15 cellular contexts compared by ENCODE assay signal in the genomic region with DNA sequence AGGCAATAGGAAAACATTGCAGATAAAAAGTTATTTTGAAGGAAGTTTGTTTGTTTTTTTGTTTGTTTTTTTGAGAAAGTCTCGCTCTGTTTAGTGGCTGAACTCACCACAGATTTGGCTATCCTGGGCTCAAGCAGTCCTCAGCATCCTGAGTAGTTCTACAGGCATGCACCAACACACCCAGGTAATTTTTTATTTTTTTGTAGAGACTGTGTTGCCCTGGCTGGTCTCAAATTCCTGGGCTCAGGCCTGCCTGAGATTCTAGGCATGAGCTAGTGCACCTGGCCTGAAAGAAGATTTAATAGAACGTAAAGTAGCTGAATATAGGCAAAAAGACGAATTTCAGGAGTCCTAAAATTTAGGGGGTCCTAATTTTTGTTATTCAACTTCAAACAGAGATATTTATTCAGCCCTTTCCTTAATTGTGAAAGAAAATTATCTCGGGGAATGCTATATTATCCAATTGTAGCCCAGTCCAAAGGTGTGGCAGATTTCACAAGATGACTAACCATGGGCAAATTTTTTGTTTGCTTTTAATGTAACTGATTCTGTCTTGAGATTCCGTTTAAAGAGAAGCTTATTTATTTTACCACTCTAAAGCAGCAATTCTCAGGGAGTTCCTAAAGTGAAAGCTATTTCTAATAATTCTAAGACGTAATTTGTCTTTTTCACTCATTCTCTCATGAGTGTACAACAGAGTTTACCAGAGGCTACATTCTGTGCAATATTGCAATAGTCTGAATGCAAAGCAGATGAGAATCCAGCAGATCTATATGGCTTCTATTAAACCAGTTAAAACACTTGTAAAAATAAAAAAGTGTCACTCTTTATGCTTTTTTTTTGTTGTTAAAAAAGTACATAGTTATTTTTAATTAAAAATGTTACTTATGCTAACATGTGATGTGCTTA. TPM values are rescaled to one million over a fixed set of nuclear protein-coding genes. Genes with fewer than 3 reads are reported as not detected.
DNase-seq lines count a peak whose midpoint lies in the region; ATAC-seq and TF ChIP-seq lines count a peak whose summit lies in the region.
"Had no signal": no experiment of that assay in that cellular context is flagged by ENCODE, and none has a peak within 500 bp of the region (broad histone marks: within the 10 kb centered on the region; RNA-seq: fewer than 3 reads in every experiment).

No MANE protein-coding gene starts in this region.

- peak overlapping the region; percentile 79 for H3K27ac ChIP-seq in Panc1 (ENCODE audit: low read length)
- H3K27ac ChIP-seq in esophagus muscularis mucosa (replicated peaks in 1 of 4) = peak overlapping the region in 1 of 4 donors; percentile 53
- H3K27ac ChIP-seq in neutrophil = peak overlapping the region; percentile 94
- H3K27ac ChIP-seq in CD8-positive, alpha-beta memory T cell (ENCODE audit: low read depth, low read length) = no peak overlapping the region
- H3K27ac ChIP-seq: KMS-11 had no signal

- POLR2A ChIA-PET in Panc1 (lab: Charles Lee) = no interaction called here
- POLR2A ChIA-PET in CD8-positive, alpha-beta memory T cell (lab: Charles Lee) = no interaction called here

- 0 out of 2 replicates have a peak, but pooled peaks have one; percentile 10 for ATAC-seq in Panc1
- ATAC-seq: activated T-helper 17 cell treated with anti-CD3 and anti-CD28 coated beads, Interleukin-2, amount 50 U/mL, for 72 hours had no signal

- peaks cover 0 to 4% (median 4%) of the 10 kb centered on the region in 3 donors for H3K36me3 Mint-ChIP-seq in CD8-positive, alpha-beta memory T cell

- TF ChIP-seq CTCF in Panc1 (IDR thresholded peaks at IDR 0.05) (no peak), esophagus muscularis mucosa (IDR thresholded peaks at IDR 0.05) (no peak), neutrophil (IDR thresholded peaks at IDR 0.05) (no peak)

- peaks cover 4 to 24% of the 10 kb centered on the region in 2 donors for H3K27me3 Mint-ChIP-seq in CD8-positive, alpha-beta memory T cell

- H3K4me1 ChIP-seq in Panc1 (ENCODE audit: control insufficient read depth, insufficient read depth, low read length) = peaks cover 48% of the 10 kb centered on the region
- no peaks in the 10 kb centered on the region for H3K4me1 ChIP-seq in esophagus muscularis mucosa
- H3K4me1 ChIP-seq in neutrophil (ENCODE audit: control insufficient read depth in 1 of 2, insufficient read depth in 1 of 2, low read depth in 1 of 2, low read length in 1 of 2) = peaks cover 64 to 65% of the 10 kb centered on the region in 2 experiments
- no peaks in the 10 kb centered on the region for H3K4me1 ChIP-seq in CD8-positive, alpha-beta memory T cell (ENCODE audit: insufficient read depth, low read length)

- H3K27me3 ChIP-seq in Panc1 (ENCODE audit: control insufficient read depth, insufficient read depth, low read length) (no peaks in the 10 kb centered on the region), esophagus muscularis mucosa (no peaks in the 10 kb centered on the region), neutrophil (no peaks in the 10 kb centered on the region)
- H3K27me3 ChIP-seq in CD8-positive, alpha-beta memory T cell (ENCODE audit: insufficient read depth, low read length, poor library complexity, severe bottlenecking) = no peaks in the 10 kb centered on the region

- TF ChIP-seq EP300 in esophagus muscularis mucosa (IDR thresholded peaks at IDR 0.05) = no peak

- peak; percentile 29 for DNase-seq in AG08396 (ENCODE audit: low spot score)
- DNase-seq in Panc1 (ENCODE audit: low read depth, low spot score) = no peak
- no peak for DNase-seq in esophagus muscularis mucosa (ENCODE audit: extremely low spot score)
- DNase-seq in CD8-positive, alpha-beta memory T cell = no peak
- no peak for DNase-seq in NCI-H1092 (lab: John Stamatoyannopoulos, UW)
- DNase-seq in NCI-H524 (lab: John Stamatoyannopoulos, UW) = no peak
- no peak for DNase-seq in dermis blood vessel endothelial cell
- DNase-seq: activated CD4-positive, CD25-positive, alpha-beta regulatory T cell; hippocampal formation; NCI-H345; stimulated activated CD4-positive, alpha-beta T cell treated with anti-CD3 and anti-CD28 coated beads, Interleukin-15, amount 100 ng/mL, for 24 hours had no signal

- no peak overlapping the region for H3K4me3 Mint-ChIP-seq in CD8-positive, alpha-beta memory T cell
- H3K4me3 Mint-ChIP-seq: activated T-helper 17 cell treated with anti-CD3 and anti-CD28 coated beads, Interleukin-2, amount 50 U/mL, for 72 hours had no signal

- CTCF ChIA-PET in Panc1 (lab: Charles Lee) = interaction anchor here (0.5 to 1.0 kb wide), 2 partner anchors 50 to 56 kb away, joined by 3 read pairs; no protein-coding TSS in a partner anchor
- CTCF ChIA-PET in CD8-positive, alpha-beta memory T cell (lab: Charles Lee) = no interaction called here

- no peak for TF ChIP-seq POLR2A in esophagus muscularis mucosa (IDR thresholded peaks at IDR 0.05; ENCODE audit: low read depth)

- H3K27ac Mint-ChIP-seq in CD8-positive, alpha-beta memory T cell = no peak overlapping the region
- H3K27ac Mint-ChIP-seq: activated T-helper 17 cell treated with anti-CD3 and anti-CD28 coated beads, Interleukin-2, amount 50 U/mL, for 72 hours had no signal

- in situ Hi-C loops in Panc1 (cut with HindIII; ENCODE audit: low pct_unique_long_range_greater_than_20kb, low sequenced_read_pairs) = no loop called here

- WGBS in esophagus muscularis mucosa = 76% methylated on average over 6 of the region's 6 CpGs

- H3K36me3 ChIP-seq in Panc1 (ENCODE audit: control insufficient read depth, insufficient read depth, low read length) (no peaks in the 10 kb centered on the region), esophagus muscularis mucosa (no peaks in the 10 kb centered on the region), neutrophil (no peaks in the 10 kb centered on the region)
- H3K36me3 ChIP-seq in CD8-positive, alpha-beta memory T cell (ENCODE audit: insufficient read depth, low read length) = no peaks in the 10 kb centered on the region

- no peaks in the 10 kb centered on the region for H3K9me3 Mint-ChIP-seq in CD8-positive, alpha-beta memory T cell
- H3K9me3 Mint-ChIP-seq: activated T-helper 17 cell treated with anti-CD3 and anti-CD28 coated beads, Interleukin-2, amount 50 U/mL, for 72 hours had no signal

- H3K4me3 ChIP-seq in Panc1 (ENCODE audit: low read depth in 2 of 2, low read length in 2 of 2) (peak overlapping the region; percentile 49 to 77), esophagus muscularis mucosa (peak overlapping the region in 3 of 4 donors; percentile 31 to 48 (median 36)), neutrophil (ENCODE audit: low read depth in 1 of 2, low read length in 1 of 2) (peak overlapping the region; percentile 62 to 64)
- no peak overlapping the region for H3K4me3 ChIP-seq in CD8-positive, alpha-beta memory T cell (ENCODE audit: low read length)

- no TSS peak for BruUV-seq in Panc1 (replicated peaks; lab: Mats Ljungman, UMichigan)

- intact Hi-C loops in Panc1 (cut with micrococcal nuclease; ENCODE audit: unreplicated experiment) = loop anchor here (5.0 kb wide), 1 partner anchor 46 kb away; no protein-coding TSS in a partner anchor
- intact Hi-C loops in esophagus muscularis mucosa (cut with DNase I) = no loop called here

- H3K4me1 Mint-ChIP-seq in CD8-positive, alpha-beta memory T cell = no peaks in the 10 kb centered on the region
- H3K4me1 Mint-ChIP-seq: activated T-helper 17 cell treated with anti-CD3 and anti-CD28 coated beads, Interleukin-2, amount 50 U/mL, for 72 hours had no signal

- no peaks in the 10 kb centered on the region for H3K9me3 ChIP-seq in Panc1 (ENCODE audit: control insufficient read depth, insufficient read depth, low read depth, low read length)
- H3K9me3 ChIP-seq in esophagus muscularis mucosa = no peaks in the 10 kb centered on the region
- no peaks in the 10 kb centered on the region for H3K9me3 ChIP-seq in neutrophil
- H3K9me3 ChIP-seq in CD8-positive, alpha-beta memory T cell (ENCODE audit: low read length) = no peaks in the 10 kb centered on the region

RNA-seq across cellular contexts. Expression of gene IL18, which starts 0.9 kb away (rescaled TPM):
- 22.5 TPM for total RNA-seq in Panc1 (2021; ENCODE audit: unreplicated experiment)
- 25.1 TPM for polyA plus RNA-seq in Panc1 (2012; ENCODE audit: insufficient read length)
- 1 to 10 TPM; 5.8 to 7.9 (median 6.8) TPM for total RNA-seq in esophagus muscularis mucosa
- not detected for total RNA-seq in CD8-positive, alpha-beta memory T cell
- polyA plus RNA-seq in CD8-positive, alpha-beta memory T cell = not detected
- total RNA-seq in dermis blood vessel endothelial cell = 0.33 and 0.34 TPM in 2 replicates
- total RNA-seq: activated T-helper 17 cell treated with anti-CD3 and anti-CD28 coated beads, Interleukin-2, amount 50 U/mL, for 72 hours had no signal

RNA-seq across cellular contexts. Expression of gene TEX12, which starts 4.2 kb away (rescaled TPM):
- total RNA-seq in Panc1 (2021; ENCODE audit: unreplicated experiment) (0.23 TPM), esophagus muscularis mucosa (1 to 10 TPM in 1 of 4 donors, under 1 TPM in 1, not detected in 2; 0.40 to 4.2 TPM), dermis blood vessel endothelial cell (not detected in 2 replicates)
- polyA plus RNA-seq in Panc1 (2012; ENCODE audit: insufficient read length) = not detected
- total RNA-seq in CD8-positive, alpha-beta memory T cell = under 1 TPM; 0.27 to 0.39 TPM
- not detected for polyA plus RNA-seq in CD8-positive, alpha-beta memory T cell
- total RNA-seq: Right ventricle myocardium superior had no signal

RNA-seq across cellular contexts. Expression of gene BCO2, which starts 12.3 kb away (rescaled TPM):
- total RNA-seq in Panc1 (2021; ENCODE audit: unreplicated experiment) = 2.5 TPM
- 1.0 TPM for polyA plus RNA-seq in Panc1 (2012; ENCODE audit: insufficient read length)
- total RNA-seq in esophagus muscularis mucosa = 10 to 100 TPM in 1 of 4 donors, 1 to 10 TPM in 3; 1.4 to 11.6 (median 3.1) TPM
- 1 to 10 TPM in 1 of 2 experiments, under 1 TPM in 1; 0.84 to 1.1 TPM for total RNA-seq in CD8-positive, alpha-beta memory T cell
- 0.17 TPM for polyA plus RNA-seq in CD8-positive, alpha-beta memory T cell
- total RNA-seq in dermis blood vessel endothelial cell = 0.68 and 1.3 TPM in 2 replicates
